Comparison of ENCODE assay signal across 10 cellular contexts in genomic region chr17:73342549-73343167, GRCh38. TPM values are rescaled to one million over a fixed set of nuclear protein-coding genes. Genes with fewer than 3 reads are reported as not detected.
DNase-seq lines count a peak whose midpoint lies in the region; ATAC-seq and TF ChIP-seq lines count a peak whose summit lies in the region.
"Had no signal": no experiment of that assay in that cellular context is flagged by ENCODE, and none has a peak within 500 bp of the region (broad histone marks: within the 10 kb centered on the region; RNA-seq: fewer than 3 reads in every experiment).

No MANE protein-coding gene starts in this region.

- DNase-seq in D341Med (ENCODE audit: low spot score), result peak; percentile 70
- peak; percentile 90 for DNase-seq in NCI-H69 (lab: John Stamatoyannopoulos, UW)
- peak; percentile 38 for DNase-seq in epithelial cell of esophagus (ENCODE audit: low read depth)
- no peak for DNase-seq in ovary
- DNase-seq in NCI-H1092 (lab: John Stamatoyannopoulos, UW), result no peak
- no peak for DNase-seq in stimulated activated CD4-positive, alpha-beta T cell treated with anti-CD3 and anti-CD28 coated beads, Interleukin-2, amount 100 ng/mL, for 24 hours
- DNase-seq in activated T-helper 2 cell treated with anti-CD3 and anti-CD28 coated beads, Interferon-gamma antibody, Interleukin-2, Interleukin-4, amounts not matched to agents 10 μg/mL and 5 μg/mL and 100 μg/mL, durations not matched to agents 14 hours and 24 hours and 36 hours (ENCODE audit: low spot score), result no peak
- DNase-seq: stimulated activated CD4-positive, alpha-beta T cell treated with anti-CD3 and anti-CD28 coated beads, Interleukin-1b, Interleukin-23, amount 100 ng/mL, for 48 hours had no signal

- H3K4me1 ChIP-seq in ovary (ENCODE audit: insufficient read depth), result peaks cover 24% of the 10 kb centered on the region

- H3K36me3 ChIP-seq in ovary, result no peaks in the 10 kb centered on the region

- intact Hi-C loops in ovary (cut with DNase I), result no loop called here
- intact Hi-C loops in activated T-helper 2 cell treated with anti-CD3 and anti-CD28 coated beads, Interferon-gamma antibody, Interleukin-2, Interleukin-4, amounts not matched to agents 10 μg/mL and 5 μg/mL and 100 μg/mL, durations not matched to agents 14 hours and 24 hours and 36 hours (cut with micrococcal nuclease), result no loop called here

- no peaks in the 10 kb centered on the region for H3K9me3 ChIP-seq in ovary

- peak overlapping the region; percentile 68 to 88 for H3K27ac ChIP-seq in ovary
- H3K27ac ChIP-seq: HL-60 had no signal

- H3K27me3 Mint-ChIP-seq in activated T-helper 2 cell treated with anti-CD3 and anti-CD28 coated beads, Interferon-gamma antibody, Interleukin-2, Interleukin-4, amounts not matched to agents 10 μg/mL and 5 μg/mL and 100 μg/mL, durations not matched to agents 14 hours and 24 hours and 36 hours (ENCODE audit: low read depth), result no peaks in the 10 kb centered on the region

- no peak for ATAC-seq in GM19455 (IDR thresholded peaks at IDR 0.05; ENCODE audit: unreplicated experiment)

- no peak overlapping the region for H3K4me3 ChIP-seq in epithelial cell of esophagus (ENCODE audit: low read length)
- no peak overlapping the region for H3K4me3 ChIP-seq in ovary

- TF ChIP-seq EP300 in ovary (IDR thresholded peaks at IDR 0.05), result no peak

- H3K27ac Mint-ChIP-seq in activated T-helper 2 cell treated with anti-CD3 and anti-CD28 coated beads, Interferon-gamma antibody, Interleukin-2, Interleukin-4, amounts not matched to agents 10 μg/mL and 5 μg/mL and 100 μg/mL, durations not matched to agents 14 hours and 24 hours and 36 hours, result no peak overlapping the region

- 8 to 12% (median 11%) methylated on average over 7 of the region's 7 CpGs for WGBS in ovary, 3 donors

- no peaks in the 10 kb centered on the region for H3K27me3 ChIP-seq in ovary

- no peaks in the 10 kb centered on the region for H3K36me3 Mint-ChIP-seq in activated T-helper 2 cell treated with anti-CD3 and anti-CD28 coated beads, Interferon-gamma antibody, Interleukin-2, Interleukin-4, amounts not matched to agents 10 μg/mL and 5 μg/mL and 100 μg/mL, durations not matched to agents 14 hours and 24 hours and 36 hours (ENCODE audit: low read depth)

- TF ChIP-seq CTCF in epithelial cell of esophagus (IDR thresholded peaks at IDR 0.05; ENCODE audit: insufficient read depth, low read depth, low read length, missing control alignments) (no peak), ovary (IDR thresholded peaks at IDR 0.05) (no peak)

- H3K4me1 Mint-ChIP-seq in activated T-helper 2 cell treated with anti-CD3 and anti-CD28 coated beads, Interferon-gamma antibody, Interleukin-2, Interleukin-4, amounts not matched to agents 10 μg/mL and 5 μg/mL and 100 μg/mL, durations not matched to agents 14 hours and 24 hours and 36 hours (ENCODE audit: low read depth), result peaks cover 4% of the 10 kb centered on the region

- no peak for TF ChIP-seq POLR2A in ovary (IDR thresholded peaks at IDR 0.05)

- H3K4me3 Mint-ChIP-seq in activated T-helper 2 cell treated with anti-CD3 and anti-CD28 coated beads, Interferon-gamma antibody, Interleukin-2, Interleukin-4, amounts not matched to agents 10 μg/mL and 5 μg/mL and 100 μg/mL, durations not matched to agents 14 hours and 24 hours and 36 hours (ENCODE audit: low read depth), result no peak overlapping the region

- no peaks in the 10 kb centered on the region for H3K9me3 Mint-ChIP-seq in activated T-helper 2 cell treated with anti-CD3 and anti-CD28 coated beads, Interferon-gamma antibody, Interleukin-2, Interleukin-4, amounts not matched to agents 10 μg/mL and 5 μg/mL and 100 μg/mL, durations not matched to agents 14 hours and 24 hours and 36 hours

RNA-seq across cellular contexts. Expression of gene CDC42EP4, which starts 30.9 kb away (rescaled TPM):
- total RNA-seq in ovary, result 100 to 1,000 TPM in 5 of 7 donors, 10 to 100 TPM in 2; 82.4 to 171 (median 120) TPM
- polyA plus RNA-seq in ovary, result 100 to 1,000 TPM in 1 of 2 donors, 10 to 100 TPM in 1; 59.0 to 106 TPM
- 1.6 and 2.8 TPM in 2 replicates for total RNA-seq in activated T-helper 2 cell treated with anti-CD3 and anti-CD28 coated beads, Interferon-gamma antibody, Interleukin-2, Interleukin-4, amounts not matched to agents 10 μg/mL and 5 μg/mL and 100 μg/mL, durations not matched to agents 14 hours and 24 hours and 36 hours

Comparison
In these comparisons a context has a peak if more than half of its experiments do, and no peak if none do; other contexts are left out.
1. DNase-seq: peak in D341Med (single experiment), NCI-H69 (single experiment) and epithelial cell of esophagus (single experiment); none in ovary (0 of 5), NCI-H1092 (single experiment), stimulated activated CD4-positive, alpha-beta T cell treated with anti-CD3 and anti-CD28 coated beads, Interleukin-2, amount 100 ng/mL, for 24 hours (0 of 2) and activated T-helper 2 cell treated with anti-CD3 and anti-CD28 coated beads, Interferon-gamma antibody, Interleukin-2, Interleukin-4, amounts not matched to agents 10 μg/mL and 5 μg/mL and 100 μg/mL, durations not matched to agents 14 hours and 24 hours and 36 hours (single experiment).
2. RNA of gene CDC42EP4, which starts 30.9 kb away (total RNA-seq): 82.4 to 171 TPM in ovary; 1.6 to 2.8 TPM in activated T-helper 2 cell treated with anti-CD3 and anti-CD28 coated beads, Interferon-gamma antibody, Interleukin-2, Interleukin-4, amounts not matched to agents 10 μg/mL and 5 μg/mL and 100 μg/mL, durations not matched to agents 14 hours and 24 hours and 36 hours; every median in the first group is over 10 times any median in the second.